In the genomic region with DNA sequence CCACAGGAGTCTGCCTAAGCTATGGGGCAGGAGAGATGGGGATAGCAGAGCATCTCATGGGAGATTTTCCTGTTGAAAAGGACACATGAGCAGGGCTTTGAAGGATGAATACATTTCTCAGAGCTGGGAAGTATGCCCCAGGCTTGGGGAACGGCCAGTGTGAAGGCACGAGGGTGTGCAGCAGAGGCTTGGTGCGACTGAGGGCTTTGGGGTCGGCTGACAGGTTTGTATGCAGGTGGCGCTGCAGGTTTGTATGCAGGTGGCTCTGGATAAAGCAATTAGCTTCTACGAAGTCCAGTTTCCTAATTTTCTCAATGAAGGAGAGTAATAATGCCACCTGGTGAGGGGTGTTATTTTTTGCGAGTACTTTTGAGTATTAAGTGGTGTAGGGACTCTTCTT, we compare ENCODE assay signal across 30 cellular contexts.
"Had no signal": no experiment of that assay in that cellular context is flagged by ENCODE, and none has a peak within 500 bp of the region (broad histone marks: within the 10 kb centered on the region; RNA-seq: fewer than 3 reads in every experiment).

No MANE protein-coding gene starts in this region.

- H3K27ac ChIP-seq: adrenal gland, ascending aorta, brain microvascular endothelial cell, coronary artery, dorsolateral prefrontal cortex, left ventricle myocardium inferior, pancreas, psoas muscle, testis, transverse colon, WERI-Rb-1 had no signal

- H3K4me3 Mint-ChIP-seq: activated CD4-positive, alpha-beta memory T cell treated with anti-CD3 and anti-CD28 coated beads for 36 hours; activated CD4-positive, alpha-beta T cell treated with anti-CD3 and anti-CD28 coated beads, Interleukin-2, amount 10 ng/mL, durations not matched to agents 24 days and 14 days; activated T-cell treated with anti-CD3 and anti-CD28 coated beads, Interleukin-2, amount 50 U/mL, for 4 hours; activated T-helper 17 cell treated with anti-CD3 and anti-CD28 coated beads, Interleukin-2, amount 50 U/mL, for 72 hours; T-helper 17 cell had no signal

- H3K9me3 Mint-ChIP-seq: activated CD4-positive, alpha-beta memory T cell treated with anti-CD3 and anti-CD28 coated beads for 36 hours; activated CD4-positive, alpha-beta T cell treated with anti-CD3 and anti-CD28 coated beads, Interleukin-2, amount 10 ng/mL, durations not matched to agents 24 days and 14 days; activated T-cell treated with anti-CD3 and anti-CD28 coated beads, Interleukin-2, amount 50 U/mL, for 4 hours; activated T-helper 17 cell treated with anti-CD3 and anti-CD28 coated beads, Interleukin-2, amount 50 U/mL, for 72 hours had no signal

- H3K4me1 ChIP-seq: pancreas had no signal

- H3K27ac Mint-ChIP-seq: activated CD4-positive, alpha-beta memory T cell treated with anti-CD3 and anti-CD28 coated beads for 36 hours; activated T-helper 17 cell treated with anti-CD3 and anti-CD28 coated beads, Interleukin-2, amount 50 U/mL, for 72 hours; T-helper 17 cell had no signal

- DNase-seq: activated CD4-positive, alpha-beta memory T cell treated with anti-CD3 and anti-CD28 coated beads for 36 hours; activated CD4-positive, alpha-beta T cell treated with anti-CD3 and anti-CD28 coated beads, Interleukin-2, amount 10 ng/mL, durations not matched to agents 24 days and 14 days; activated gamma-delta T cell treated with Interleukin-2 at 50 U/mL for 16 hours; activated naive CD4-positive, alpha-beta T cell treated with anti-CD3 and anti-CD28 coated beads, Interleukin-2, amount 50 U/mL, for 16 hours; activated T-cell treated with anti-CD3 and anti-CD28 coated beads, Interleukin-2, amount 50 U/mL, for 4 hours; adrenal gland; brain microvascular endothelial cell; dorsolateral prefrontal cortex; effector memory CD4-positive, alpha-beta T cell; islet precursor cell; left ventricle myocardium inferior; mucosa of descending colon; nucleus accumbens; pancreas; psoas muscle; stimulated activated CD4-positive, alpha-beta T cell treated with anti-CD3 and anti-CD28 coated beads, Interleukin-2, amount 100 ng/mL, for 24 hours; stimulated activated naive CD4-positive, alpha-beta T cell; SW 1271; T-helper 17 cell; T1000; testis; transverse colon; WERI-Rb-1 had no signal

- FAIRE-seq: frontal cortex, pancreas had no signal

- H3K4me2 ChIP-seq: smooth muscle cell had no signal

- H3K36me3 Mint-ChIP-seq: activated CD4-positive, alpha-beta memory T cell treated with anti-CD3 and anti-CD28 coated beads for 36 hours had no signal

- H3K27me3 Mint-ChIP-seq: activated CD4-positive, alpha-beta memory T cell treated with anti-CD3 and anti-CD28 coated beads for 36 hours; activated T-helper 17 cell treated with anti-CD3 and anti-CD28 coated beads, Interleukin-2, amount 50 U/mL, for 72 hours had no signal

- H3K27me3 ChIP-seq: adrenal gland, ascending aorta, brain microvascular endothelial cell, dorsolateral prefrontal cortex, pancreas, testis, transverse colon had no signal

- ATAC-seq: activated CD4-positive, CD25-positive, alpha-beta regulatory T cell treated with anti-CD3 and anti-CD28 coated beads, Interleukin-2, amount 50 U/mL, for 24 hours; activated T-cell treated with anti-CD3 and anti-CD28 coated beads, Interleukin-2, amount 50 U/mL, for 4 hours; activated T-helper 17 cell treated with anti-CD3 and anti-CD28 coated beads, Interleukin-2, amount 50 U/mL, for 72 hours; mucosa of descending colon; pancreas; psoas muscle; T-helper 17 cell had no signal

- H3K36me3 ChIP-seq: adrenal gland, ascending aorta, brain microvascular endothelial cell, left ventricle myocardium inferior, pancreas, transverse colon, WERI-Rb-1 had no signal

- H3K4me3 ChIP-seq: adrenal gland, ascending aorta, coronary artery, dorsolateral prefrontal cortex, left ventricle myocardium inferior, lung, mucosa of descending colon, pancreas, psoas muscle, smooth muscle cell, testis, transverse colon had no signal

- H3K9me3 ChIP-seq: adrenal gland, ascending aorta, left ventricle myocardium inferior, mucosa of descending colon, pancreas, psoas muscle, testis, transverse colon had no signal
